Comparison of ENCODE assay signal across 11 cellular contexts in the genomic region with DNA sequence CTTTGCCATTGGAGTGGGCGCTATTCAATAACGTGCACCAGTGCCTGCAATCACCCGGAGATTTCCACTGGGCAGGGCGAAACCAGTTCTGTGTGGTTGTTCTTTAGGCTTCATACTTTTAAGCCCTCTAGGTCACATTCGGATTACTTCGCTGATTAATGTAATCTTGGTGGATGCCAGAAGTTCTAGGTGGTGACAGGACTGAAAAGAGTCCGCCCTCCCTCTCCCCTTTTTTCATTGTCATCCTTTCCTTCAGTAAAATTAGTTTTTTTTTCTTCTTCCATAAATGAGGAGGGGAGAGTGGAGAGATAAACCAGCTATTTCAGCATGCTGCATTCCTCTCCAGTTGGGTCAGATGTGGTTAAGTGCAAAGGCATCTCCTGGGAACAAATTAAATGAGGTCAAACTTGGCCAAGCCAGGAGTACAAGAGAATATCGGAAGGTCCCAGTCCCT. TPM values are rescaled to one million over a fixed set of nuclear protein-coding genes. Genes with fewer than 3 reads are reported as not detected.
DNase-seq lines count a peak whose midpoint lies in the region; ATAC-seq, FAIRE-seq and TF ChIP-seq lines count a peak whose summit lies in the region.
"Had no signal": no experiment of that assay in that cellular context is flagged by ENCODE, and none has a peak within 500 bp of the region (broad histone marks: within the 10 kb centered on the region; RNA-seq: fewer than 3 reads in every experiment).

No MANE protein-coding gene starts in this region.

- H3K36me3 ChIP-seq in H7 (replicated peaks; ENCODE audit: control insufficient read depth, insufficient read depth, low read length): no peaks in the 10 kb centered on the region
- H3K36me3 ChIP-seq in smooth muscle cell (ENCODE audit: low read depth): no peaks in the 10 kb centered on the region

- H3K79me2 ChIP-seq in smooth muscle cell (ENCODE audit: low read depth): no peaks in the 10 kb centered on the region

- peak overlapping the region; percentile 85 for H3K4me2 ChIP-seq in smooth muscle cell

- in situ Hi-C loops in astrocyte of the spinal cord (cut with HindIII; ENCODE audit: low sequenced_read_pairs): no loop called here

- ATAC-seq in HG03457 (IDR thresholded peaks at IDR 0.05; ENCODE audit: unreplicated experiment): no peak

- H3F3A ChIP-seq in smooth muscle cell (ENCODE audit: low read depth): no peaks in the 10 kb centered on the region

- FAIRE-seq in GM19239 (lab: Jason Lieb, UNC): no peak

- H4K20me1 ChIP-seq in smooth muscle cell (ENCODE audit: low read depth): no peaks in the 10 kb centered on the region

- peak overlapping the region; percentile 30 for H3K9ac ChIP-seq in smooth muscle cell (ENCODE audit: low read depth)

- H3K27me3 ChIP-seq in H7 (ENCODE audit: control insufficient read depth, insufficient read depth, low read length): peaks cover 2% of the 10 kb centered on the region; the same call in 1 of the 2 replicates
- no peaks in the 10 kb centered on the region for H3K27me3 ChIP-seq in smooth muscle cell (ENCODE audit: low read depth)

- H3K9me3 ChIP-seq in iPS-18c (ENCODE audit: control insufficient read depth, insufficient read depth, low read length): no peaks in the 10 kb centered on the region
- no peaks in the 10 kb centered on the region for H3K9me3 ChIP-seq in smooth muscle cell (replicated peaks; ENCODE audit: low read depth)

- WGBS in smooth muscle cell (ENCODE audit: low lambda C conversion rate): 17% methylated on average over 8 of the region's 8 CpGs

- H3K4me3 ChIP-seq in H7 (ENCODE audit: insufficient read depth, low read depth, low read length) (peak overlapping the region; percentile 16; the same call in 1 of the 2 replicates), astrocyte of the spinal cord (ENCODE audit: low read depth, low read length) (peak overlapping the region; percentile 26), iPS-18c (ENCODE audit: insufficient read depth, low read depth, low read length) (peak overlapping the region; percentile 32; the same call in 1 of the 2 replicates), smooth muscle cell (peak overlapping the region; percentile 49)

- H2AFZ ChIP-seq in smooth muscle cell (ENCODE audit: low read depth): peak overlapping the region; percentile 66

- H3K4me1 ChIP-seq in smooth muscle cell (ENCODE audit: low read depth): no peaks in the 10 kb centered on the region

- TF ChIP-seq CTCF in astrocyte of the spinal cord (IDR thresholded peaks at IDR 0.05; ENCODE audit: low read depth, low read length) (no peak), smooth muscle cell (IDR thresholded peaks at IDR 0.05; ENCODE audit: borderline replicate concordance, insufficient read depth, poor library complexity, severe bottlenecking) (no peak)

- no peak for DNase-seq in H7
- peak; percentile 80 for DNase-seq in astrocyte of the spinal cord (ENCODE audit: low read depth, low spot score)
- DNase-seq in smooth muscle cell (lab: John Stamatoyannopoulos, UW; ENCODE audit: unreplicated experiment): no peak
- DNase-seq in GM19239 (ENCODE audit: insufficient read length, low spot score): no peak
- no peak for DNase-seq in NCI-H748 (lab: John Stamatoyannopoulos, UW; ENCODE audit: unreplicated experiment)
- no peak for DNase-seq in NCI-H446 (lab: John Stamatoyannopoulos, UW)
- DNase-seq: NCI-H1694 had no signal

- peak overlapping the region; percentile 46 for H3K27ac ChIP-seq in smooth muscle cell (ENCODE audit: low read depth)
- H3K27ac ChIP-seq: VCaP had no signal

RNA-seq across cellular contexts. Expression of gene SLC2A2, which starts 2.3 kb away (rescaled TPM):
- total RNA-seq in H7 (2014; rRNA removed; shearing (Covaris generic)): not detected in 2 replicates
- not detected in 2 replicates for total RNA-seq in smooth muscle cell
- polyA plus RNA-seq in smooth muscle cell: not detected in 2 replicates
- total RNA-seq: dermis blood vessel endothelial cell had no signal
